1 cellular context compared by ENCODE assay signal in genomic region chr5:77893225-77893860, GRCh38.
TF ChIP-seq lines count a peak whose summit lies in the region.

No MANE protein-coding gene starts in this region.

TF ChIP-seq in K562, 482 proteins besides CTCF, POLR2A, EP300 and RAD21 (continued from another document):
- TF ChIP-seq ZBTB9 (CRISPR knock-in tag; IDR thresholded peaks at IDR 0.05) (no peak), TSC22D4 (tag; IDR thresholded peaks at IDR 0.05) (no peak), ATF7 (IDR thresholded peaks at IDR 0.05) (peak; percentile 17; the same call in 1 of the 2 replicates), NFIC (IDR thresholded peaks at IDR 0.05) (peak; percentile 25; the same call in 1 of the 2 replicates), GATA2 (CRISPR knock-in tag; IDR thresholded peaks at IDR 0.05) (no peak), HOXB6 (CRISPR knock-in tag; IDR thresholded peaks at IDR 0.05; ENCODE audit: borderline replicate concordance) (no peak), CREB5 (CRISPR knock-in tag; IDR thresholded peaks at IDR 0.05) (no peak), SUPT5H (IDR thresholded peaks at IDR 0.05) (no peak), COPS2 (conservative IDR thresholded peaks at IDR 0.05) (no peak), SIN3B (IDR thresholded peaks at IDR 0.05; ENCODE audit: low read depth) (no peak), NR2C2 (CRISPR knock-in tag; IDR thresholded peaks at IDR 0.05) (no peak), NR2C2 (tag; IDR thresholded peaks at IDR 0.05) (peak; percentile 55; the same call in 1 of the 2 replicates), E2F3 (CRISPR knock-in tag; IDR thresholded peaks at IDR 0.05) (no peak), ZNF583 (CRISPR knock-in tag; IDR thresholded peaks at IDR 0.05) (no peak), TRIM24 (IDR thresholded peaks at IDR 0.05) (peak; percentile 30 to 40; a peak in 2 of 4 replicates), ZNF316 (IDR thresholded peaks at IDR 0.05) (peak; percentile 96), ZBTB26 (CRISPR knock-in tag; IDR thresholded peaks at IDR 0.05) (no peak), ZNF253 (CRISPR knock-in tag; conservative IDR thresholded peaks at IDR 0.05) (no peak), JUND (IDR thresholded peaks at IDR 0.05; ENCODE audit: borderline replicate concordance, low read depth, low read length) (peak; percentile 92), JUND (tag; IDR thresholded peaks at IDR 0.05; ENCODE audit: borderline replicate concordance, low read depth, low read length) (peak; percentile 90; the same call in 2 of the 3 replicates), EP400 (IDR thresholded peaks at IDR 0.05) (no peak), HDAC8 (tag; IDR thresholded peaks at IDR 0.05) (no peak), TCFL5 (CRISPR knock-in tag; conservative IDR thresholded peaks at IDR 0.05) (no peak), SMARCE1 (IDR thresholded peaks at IDR 0.05) (peak; percentile 78), HNRNPUL1 (IDR thresholded peaks at IDR 0.05; ENCODE audit: low read length) (no peak), BACH1 (tag; IDR thresholded peaks at IDR 0.05) (peak; percentile 96), FOSL1 (tag; conservative IDR thresholded peaks at IDR 0.05) (peak; percentile 98), ZNF277 (CRISPR knock-in tag; IDR thresholded peaks at IDR 0.05; ENCODE audit: borderline replicate concordance) (no peak), ZNF639 (CRISPR knock-in tag; conservative IDR thresholded peaks at IDR 0.05 in 1 of 2, IDR thresholded peaks at IDR 0.05 in 1 of 2) (0 out of 4 replicates have a peak, but pooled peaks of 1 of the 2 experiments have one; percentile 40), ZNF707 (CRISPR knock-in tag; conservative IDR thresholded peaks at IDR 0.05) (no peak), PTRF (tag; IDR thresholded peaks at IDR 0.05) (no peak), ZNF143 (CRISPR knock-in tag; IDR thresholded peaks at IDR 0.05) (no peak), TGIF2 (CRISPR knock-in tag; IDR thresholded peaks at IDR 0.05) (no peak), MAFK (IDR thresholded peaks at IDR 0.05; ENCODE audit: low read length) (peak; percentile 91), ATF4 (CRISPR knock-in tag; IDR thresholded peaks at IDR 0.05) (no peak), ZBTB34 (CRISPR knock-in tag; IDR thresholded peaks at IDR 0.05) (no peak), PRDM10 (IDR thresholded peaks at IDR 0.05; ENCODE audit: partially characterized antibody) (peak; percentile 18), FOS (IDR thresholded peaks at IDR 0.05; ENCODE audit: extremely low read depth, insufficient read length) (peak; percentile 48), ZNF780A (CRISPR knock-in tag; IDR thresholded peaks at IDR 0.05) (no peak), POLR2H (tag; IDR thresholded peaks at IDR 0.05; ENCODE audit: low read depth) (no peak), MYC (IDR thresholded peaks at IDR 0.05; ENCODE audit: low read depth, low read length) (no peak), MYC (CRISPR knock-in tag; IDR thresholded peaks at IDR 0.05; ENCODE audit: borderline replicate concordance, low read depth) (no peak), DPF2 (IDR thresholded peaks at IDR 0.05) (peak; percentile 87), ATF1 (CRISPR knock-in tag; IDR thresholded peaks at IDR 0.05) (no peak), ATF1 (tag; IDR thresholded peaks at IDR 0.05) (no peak), ZNF79 (CRISPR knock-in tag; IDR thresholded peaks at IDR 0.05; ENCODE audit: low read depth) (no peak), RAD51 (IDR thresholded peaks at IDR 0.05; ENCODE audit: borderline replicate concordance, low read depth) (no peak), SMARCC2 (IDR thresholded peaks at IDR 0.05; ENCODE audit: low read depth) (0 out of 2 replicates have a peak, but pooled peaks have one; percentile 37), SMARCA4 (IDR thresholded peaks at IDR 0.05) (peak; percentile 75), ZNF76 (CRISPR knock-in tag; IDR thresholded peaks at IDR 0.05; ENCODE audit: borderline replicate concordance) (no peak), SPI1 (IDR thresholded peaks at IDR 0.05; ENCODE audit: borderline replicate concordance, low read depth, low read length) (no peak), ZBTB43 (CRISPR knock-in tag; IDR thresholded peaks at IDR 0.05) (no peak), HNRNPL (IDR thresholded peaks at IDR 0.05; ENCODE audit: low read depth, low read length) (no peak)
